ENCODE assay signal across 11 cellular contexts in genomic region chr11:24216488-24216887, GRCh38.
"Had no signal": no experiment of that assay in that cellular context is flagged by ENCODE, and none has a peak within 500 bp of the region (broad histone marks: within the 10 kb centered on the region; RNA-seq: fewer than 3 reads in every experiment).

No MANE protein-coding gene starts in this region.

- H3K9ac ChIP-seq: GM23248 had no signal

- H2AFZ ChIP-seq: GM23248, GM23338 had no signal

- H3K27ac ChIP-seq: GM23248 had no signal

- H3K4me1 ChIP-seq: HAP-1 had no signal

- H3K9me3 ChIP-seq: HAP-1 had no signal

- DNase-seq: GM23248, GOT3, H7, H9, HCEC 1CT, HFFc6 had no signal

- ATAC-seq: GM23338, HCT116 had no signal

- FAIRE-seq: H1, H54 had no signal

- H3K4me3 ChIP-seq: GM23248, GM23338, HAP-1 had no signal

- H3K36me3 ChIP-seq: HAP-1 had no signal

- H3K4me2 ChIP-seq: GM23338 had no signal
